ENCODE assay signal across 22 cellular contexts in genomic region chr1:231748744-231749143, GRCh38.
DNase-seq lines count a peak whose midpoint lies in the region; ATAC-seq and TF ChIP-seq lines count a peak whose summit lies in the region.
"Had no signal": no experiment of that assay in that cellular context is flagged by ENCODE, and none has a peak within 500 bp of the region (broad histone marks: within the 10 kb centered on the region; RNA-seq: fewer than 3 reads in every experiment).

No MANE protein-coding gene starts in this region.

- ATAC-seq in Right ventricle myocardium superior (ENCODE audit: poor library complexity) (no peak), GM19452 (IDR thresholded peaks at IDR 0.05; ENCODE audit: unreplicated experiment) (no peak), HG02885 (IDR thresholded peaks at IDR 0.05; ENCODE audit: poor library complexity, unreplicated experiment) (no peak)
- ATAC-seq: activated CD4-positive, alpha-beta T cell treated with anti-CD3 and anti-CD28 coated beads for 36 hours; CD8-positive, alpha-beta T cell; naive thymus-derived CD8-positive, alpha-beta T cell; stimulated activated naive CD8-positive, alpha-beta T cell treated with anti-CD3 and anti-CD28 coated beads, Interleukin-15, Interleukin-2, amounts not matched to agents 100 U/mL and 50 U/mL, for 24 hours had no signal

- H3K36me3 ChIP-seq in cardiac muscle cell (no peaks in the 10 kb centered on the region), colonic mucosa (no peaks in the 10 kb centered on the region)
- H3K36me3 ChIP-seq: HAP-1 had no signal

- no peak overlapping the region for H3K27ac ChIP-seq in cardiac muscle cell
- H3K27ac ChIP-seq in colonic mucosa = no peak overlapping the region
- H3K27ac ChIP-seq: HL-60, KMS-11, parathyroid adenoma, PC-9, sigmoid colon had no signal

- intact Hi-C loops in Right ventricle myocardium superior (cut with DNase I) (no loop called here), colonic mucosa (cut with DNase I) (no loop called here)

- H3K9ac ChIP-seq in colonic mucosa (ENCODE audit: low read depth in 2 of 2, low read length in 2 of 2) = no peak overlapping the region
- H3K9ac ChIP-seq: KMS-11, parathyroid adenoma had no signal

- H3K9me3 ChIP-seq in cardiac muscle cell (ENCODE audit: low read depth) (no peaks in the 10 kb centered on the region), colonic mucosa (no peaks in the 10 kb centered on the region)
- H3K9me3 ChIP-seq: HAP-1 had no signal

- H3K27me3 ChIP-seq in cardiac muscle cell (no peaks in the 10 kb centered on the region), colonic mucosa (no peaks in the 10 kb centered on the region)
- H3K27me3 ChIP-seq: sigmoid colon had no signal

- peak; percentile 51 to 57 for DNase-seq in cardiac muscle cell (ENCODE audit: low read depth in 1 of 2, low spot score in 1 of 2)
- DNase-seq in Right ventricle myocardium superior = no peak
- DNase-seq in NCI-H69 (lab: John Stamatoyannopoulos, UW) = peak; percentile 58
- DNase-seq in colonic mucosa = peak; percentile 31
- no peak for DNase-seq in GF-D8 (lab: John Stamatoyannopoulos, UW)
- no peak for DNase-seq in NOMO-1 treated with dmso at 0.1 percent for 144 hours (lab: John Stamatoyannopoulos, UW; ENCODE audit: unreplicated experiment)
- DNase-seq: activated CD4-positive, alpha-beta T cell treated with anti-CD3 and anti-CD28 coated beads for 36 hours; amniotic stem cell; CD8-positive, alpha-beta T cell; effector memory CD4-positive, alpha-beta T cell; naive thymus-derived CD8-positive, alpha-beta T cell; NCI-H226; PC-9; sigmoid colon; stimulated activated CD4-positive, alpha-beta T cell treated with anti-CD3 and anti-CD28 coated beads, Interleukin-1b, Interleukin-23, amount 100 ng/mL, for 48 hours; stimulated activated naive CD8-positive, alpha-beta T cell treated with anti-CD3 and anti-CD28 coated beads, Interleukin-15, Interleukin-2, amounts not matched to agents 100 U/mL and 50 U/mL, for 24 hours had no signal

- TF ChIP-seq CTCF in cardiac muscle cell (IDR thresholded peaks at IDR 0.05; ENCODE audit: low read depth, low read length) (no peak), colonic mucosa (IDR thresholded peaks at IDR 0.05) (no peak)

- peaks cover 5% of the 10 kb centered on the region for H3K4me1 ChIP-seq in cardiac muscle cell (ENCODE audit: low read depth)
- H3K4me1 ChIP-seq in colonic mucosa = no peaks in the 10 kb centered on the region
- H3K4me1 ChIP-seq: HAP-1, parathyroid adenoma, sigmoid colon had no signal

- H3K4me3 ChIP-seq in cardiac muscle cell = no peak overlapping the region
- no peak overlapping the region for H3K4me3 ChIP-seq in colonic mucosa
- H3K4me3 ChIP-seq: HAP-1, PC-9, sigmoid colon had no signal

Comparison
In these comparisons a context has a peak if more than half of its experiments do, and no peak if none do; other contexts are left out.
1. DNase-seq: peak in cardiac muscle cell (2 of 2), NCI-H69 (single experiment) and colonic mucosa (single experiment); none in Right ventricle myocardium superior (single experiment), GF-D8 (single experiment) and NOMO-1 treated with dmso at 0.1 percent for 144 hours (single experiment).